In the genomic region with DNA sequence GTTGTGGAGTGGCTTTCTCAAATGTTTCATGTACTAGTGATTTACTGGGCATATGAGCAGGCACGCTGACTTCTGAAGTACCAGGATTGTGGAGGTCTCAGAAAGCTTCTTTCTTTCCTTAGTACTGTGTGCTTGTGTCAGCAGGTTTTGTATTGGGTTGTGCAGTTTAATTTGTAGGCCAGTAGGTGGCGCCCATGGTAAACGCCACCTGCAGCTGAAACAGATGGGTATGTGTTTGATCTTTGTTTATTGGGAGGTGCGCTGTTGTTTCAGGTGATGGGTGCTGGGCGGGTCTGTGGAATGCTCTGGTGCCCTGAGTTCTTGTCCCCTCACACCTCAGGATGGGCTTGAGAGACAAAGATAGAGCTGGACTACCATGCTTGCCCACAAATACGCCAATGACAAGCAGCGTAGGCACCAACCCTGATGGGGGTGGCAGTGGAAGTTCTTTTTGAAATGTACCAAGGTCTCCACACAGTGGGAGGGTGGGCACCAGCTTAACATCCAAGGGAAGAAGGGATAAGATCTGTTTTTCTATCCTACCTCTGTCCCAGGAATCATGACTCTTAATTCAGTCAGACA, we compare ENCODE assay signal across 8 cellular contexts.
A peak's percentile ranks its signal among the peaks of the same experiment; 100 is the strongest.
DNase-seq lines count a peak whose midpoint lies in the region; ATAC-seq and FAIRE-seq lines count a peak whose summit lies in the region.

No MANE protein-coding gene starts in this region.

- peak; percentile 3 for DNase-seq in stimulated activated naive CD8-positive, alpha-beta T cell treated with anti-CD3 and anti-CD28 coated beads, Interleukin-15, Interleukin-2, amounts not matched to agents 100 U/mL and 50 U/mL, for 24 hours
- no peak for DNase-seq in stimulated activated naive CD8-positive, alpha-beta T cell treated with anti-CD3 and anti-CD28 coated beads, Interleukin-15, amount 100 ng/mL, for 72 hours
- DNase-seq in GM23248 (peak; percentile 43), Kasumi-1 (lab: John Stamatoyannopoulos, UW) (peak; percentile 31 to 34), SK-MEL-5 (ENCODE audit: low read depth, low spot score) (peak; percentile 51), fibroblast of the conjunctiva (ENCODE audit: low read depth) (peak; percentile 5), small intestine (peak; percentile 44), cortex of kidney (lab: John Stamatoyannopoulos, UW) (no peak)

- H3F3A ChIP-seq in GM23248 (ENCODE audit: insufficient read depth), result no peaks in the 10 kb centered on the region

- H3K4me3 ChIP-seq in GM23248 (no peak overlapping the region), small intestine (ENCODE audit: low read depth in 1 of 2, low read length in 2 of 2) (no peak overlapping the region)

- ATAC-seq in stimulated activated naive CD8-positive, alpha-beta T cell treated with anti-CD3 and anti-CD28 coated beads, Interleukin-15, Interleukin-2, amounts not matched to agents 100 U/mL and 50 U/mL, for 24 hours, result peak; percentile 43
- ATAC-seq in stimulated activated naive CD8-positive, alpha-beta T cell treated with anti-CD3 and anti-CD28 coated beads, Interleukin-15, amount 100 ng/mL, for 72 hours, result no peak

- H3K4me1 Mint-ChIP-seq in stimulated activated naive CD8-positive, alpha-beta T cell treated with anti-CD3 and anti-CD28 coated beads, Interleukin-15, amount 100 ng/mL, for 72 hours, result no peaks in the 10 kb centered on the region

- in situ Hi-C loops in GM23248 (cut with MboI) (no loop called here), SK-MEL-5 (cut with HindIII; ENCODE audit: low pct_unique_long_range_greater_than_20kb, low sequenced_read_pairs) (no loop called here)

- H3K4me3 Mint-ChIP-seq in stimulated activated naive CD8-positive, alpha-beta T cell treated with anti-CD3 and anti-CD28 coated beads, Interleukin-15, amount 100 ng/mL, for 72 hours, result no peak overlapping the region

- H2AFZ ChIP-seq in GM23248, result no peak overlapping the region

- no peaks in the 10 kb centered on the region for H4K20me1 ChIP-seq in GM23248 (ENCODE audit: insufficient read depth)

- no peaks in the 10 kb centered on the region for H3K27me3 Mint-ChIP-seq in stimulated activated naive CD8-positive, alpha-beta T cell treated with anti-CD3 and anti-CD28 coated beads, Interleukin-15, amount 100 ng/mL, for 72 hours

- no peak overlapping the region for H3K9ac ChIP-seq in GM23248

- no peaks in the 10 kb centered on the region for H3K9me3 ChIP-seq in GM23248 (ENCODE audit: low read depth)
- no peaks in the 10 kb centered on the region for H3K9me3 ChIP-seq in small intestine (ENCODE audit: control insufficient read depth, low read depth)

- no peaks in the 10 kb centered on the region for H3K36me3 ChIP-seq in GM23248 (ENCODE audit: low read depth)
- no peaks in the 10 kb centered on the region for H3K36me3 ChIP-seq in small intestine (ENCODE audit: control insufficient read depth in 2 of 2, insufficient read depth in 2 of 2, low read length in 2 of 2)

- H3K9me2 ChIP-seq in GM23248 (ENCODE audit: insufficient read depth), result no peaks in the 10 kb centered on the region

- WGBS in GM23248 (ENCODE audit: low coverage in 1 of 2, low lambda C conversion rate in 2 of 2, missing lambda C conversion rate in 2 of 2), 2 experiments, result 36% methylated on average over 6 of the region's 7 CpGs
- WGBS in small intestine, 3 donors, result 30 to 32% (median 31%) methylated on average over 7 of the region's 7 CpGs

- no peaks in the 10 kb centered on the region for H3K79me2 ChIP-seq in GM23248 (ENCODE audit: insufficient read depth)

- H3K4me2 ChIP-seq in GM23248 (ENCODE audit: unreplicated experiment), result no peak overlapping the region

- H3K4me1 ChIP-seq in GM23248 (ENCODE audit: insufficient read depth) (no peaks in the 10 kb centered on the region), small intestine (ENCODE audit: control insufficient read depth in 2 of 2, insufficient read depth in 1 of 2, low read depth in 1 of 2, low read length in 1 of 2) (no peaks in the 10 kb centered on the region)

- H3K27ac Mint-ChIP-seq in stimulated activated naive CD8-positive, alpha-beta T cell treated with anti-CD3 and anti-CD28 coated beads, Interleukin-15, amount 100 ng/mL, for 72 hours, result no peak overlapping the region

- FAIRE-seq in small intestine (lab: Jason Lieb, UNC), result no peak

- no peak overlapping the region for H3K27ac ChIP-seq in GM23248
- no peak overlapping the region for H3K27ac ChIP-seq in small intestine (ENCODE audit: low read depth in 1 of 2, low read length in 1 of 2)

- H3K27me3 ChIP-seq in GM23248 (replicated peaks; ENCODE audit: insufficient read depth) (no peaks in the 10 kb centered on the region), small intestine (ENCODE audit: control insufficient read depth in 2 of 2, insufficient read depth in 2 of 2, low read length in 2 of 2) (no peaks in the 10 kb centered on the region)

- H3K9me3 Mint-ChIP-seq in stimulated activated naive CD8-positive, alpha-beta T cell treated with anti-CD3 and anti-CD28 coated beads, Interleukin-15, amount 100 ng/mL, for 72 hours, result no peaks in the 10 kb centered on the region

Comparison
In these comparisons a context has a peak if more than half of its experiments do, and no peak if none do; other contexts are left out.
1. DNase-seq: peak in stimulated activated naive CD8-positive, alpha-beta T cell treated with anti-CD3 and anti-CD28 coated beads, Interleukin-15, Interleukin-2, amounts not matched to agents 100 U/mL and 50 U/mL, for 24 hours (single experiment), GM23248 (single experiment), Kasumi-1 (2 of 2), SK-MEL-5 (single experiment), fibroblast of the conjunctiva (single experiment) and small intestine (single experiment); none in stimulated activated naive CD8-positive, alpha-beta T cell treated with anti-CD3 and anti-CD28 coated beads, Interleukin-15, amount 100 ng/mL, for 72 hours (0 of 2) and cortex of kidney (single experiment).